In the genomic region with DNA sequence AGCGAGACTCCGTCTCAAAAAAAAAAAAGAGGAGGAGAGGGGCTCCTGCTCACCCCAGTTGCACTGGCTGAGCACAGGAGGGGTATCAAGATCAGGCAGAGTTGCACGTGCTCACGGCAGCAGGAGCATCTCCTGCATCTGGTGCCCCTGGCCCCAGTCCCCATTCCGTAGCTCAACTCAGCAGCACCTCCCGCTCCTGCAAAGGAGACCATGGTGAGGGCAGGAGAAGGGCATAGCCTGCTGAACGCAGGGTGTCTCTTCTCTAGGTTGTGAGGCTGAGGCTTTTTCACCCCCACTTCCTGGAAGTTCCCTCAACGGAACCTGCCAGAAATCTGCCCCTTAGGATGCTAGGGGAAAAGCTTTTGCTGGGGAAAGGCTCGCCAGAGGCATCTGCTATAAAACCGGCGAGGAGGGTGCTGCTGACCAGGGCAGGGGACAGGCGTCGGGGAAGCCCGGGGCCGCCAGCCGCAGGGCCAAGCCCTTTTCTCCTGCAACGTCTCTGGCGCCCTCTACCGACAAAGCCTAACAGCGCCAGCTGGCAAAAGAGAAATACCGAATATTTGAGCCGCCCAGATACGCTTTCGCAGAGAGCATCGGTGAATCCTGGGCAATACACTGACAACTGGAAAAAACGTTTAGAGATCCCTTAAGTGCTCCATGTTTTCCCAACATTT, we compare ENCODE assay signal across 8 cellular contexts. TPM values are rescaled to one million over a fixed set of nuclear protein-coding genes. Genes with fewer than 3 reads are reported as not detected.
DNase-seq lines count a peak whose midpoint lies in the region; ATAC-seq and TF ChIP-seq lines count a peak whose summit lies in the region.

No MANE protein-coding gene starts in this region.

- no peaks in the 10 kb centered on the region for H3K27me3 ChIP-seq in adipocyte (replicated peaks; ENCODE audit: control insufficient read depth, insufficient read depth, low read length)
- no peaks in the 10 kb centered on the region for H3K27me3 ChIP-seq in heart left ventricle
- no peaks in the 10 kb centered on the region for H3K27me3 ChIP-seq in tibial artery

- ATAC-seq in GM21723 (IDR thresholded peaks at IDR 0.05; ENCODE audit: unreplicated experiment) (peak; percentile 64), T-cell (replicated peaks in 1 of 4) (peak; percentile 58 to 66 (median 66)), heart left ventricle (peak; percentile 67 to 86 (median 79))

- H3K9me3 ChIP-seq in adipocyte (ENCODE audit: control insufficient read depth, low read length): no peaks in the 10 kb centered on the region
- no peaks in the 10 kb centered on the region for H3K9me3 ChIP-seq in heart left ventricle
- H3K9me3 ChIP-seq in tibial artery: no peaks in the 10 kb centered on the region

- intact Hi-C loops in heart left ventricle (cut with DNase I): loop anchor here (1.0 to 10.0 kb wide), 8 partner anchors 15 to 195 kb away; partner anchors contain the start of genes HDAC10 (in 6 of the 10), MAPK11 (in 5 of the 10), TUBGCP6 (in 2 of the 10) and DENND6B (in 1 of the 10)
- intact Hi-C loops in tibial artery (cut with DNase I; ENCODE audit: low total_unique reads): loop anchor here (2.0 kb wide), 2 partner anchors 15 to 97 kb away; partner anchors contain the start of genes DENND6B and TUBGCP6

- no peaks in the 10 kb centered on the region for H3K27me3 Mint-ChIP-seq in T-cell

- no peaks in the 10 kb centered on the region for H3K36me3 Mint-ChIP-seq in T-cell

- H3K4me3 ChIP-seq in adipocyte (ENCODE audit: low read length) (peak overlapping the region; percentile 90), heart left ventricle (peak overlapping the region; percentile 61 to 100 (median 86)), tibial artery (peak overlapping the region; percentile 99)

- POLR2A ChIA-PET in T-cell (lab: Charles Lee): interaction anchor here in 1 of 2 donors (0.6 to 0.7 kb wide), 2 partner anchors 100 to 491 kb away, joined by 3 to 4 read pairs; no protein-coding TSS in a partner anchor

- DNase-seq in COR-L47 (lab: John Stamatoyannopoulos, UW): peak; percentile 80
- peak; percentile 94 for DNase-seq in NAMALWA (ENCODE audit: low spot score)
- DNase-seq in T-cell: peak; percentile 63 to 90 (median 82)
- DNase-seq in adipocyte (ENCODE audit: low read depth): peak; percentile 97
- peak; percentile 88 to 94 (median 90) for DNase-seq in heart left ventricle
- DNase-seq in pons (ENCODE audit: low spot score): peak; percentile 90
- DNase-seq in tibial artery: peak; percentile 91 to 92

- no peak for TF ChIP-seq POLR2A in heart left ventricle (IDR thresholded peaks at IDR 0.05)

- H3K9me3 Mint-ChIP-seq in T-cell: no peaks in the 10 kb centered on the region

- H3K4me1 ChIP-seq in adipocyte (ENCODE audit: control insufficient read depth, insufficient read depth, low read length) (peaks cover 7% of the 10 kb centered on the region), heart left ventricle (peaks cover 0 to 22% (median 9%) of the 10 kb centered on the region in 12 donors), tibial artery (peaks cover 0 to 22% (median 14%) of the 10 kb centered on the region in 4 donors)

- peaks cover 0 to 14% (median 11%) of the 10 kb centered on the region in 3 donors for H3K4me1 Mint-ChIP-seq in T-cell

- WGBS in heart left ventricle, 4 donors: 12 to 14% (median 13%) methylated on average over 25 to 26 of the region's 26 CpGs

- H3K36me3 ChIP-seq in adipocyte (ENCODE audit: control insufficient read depth, insufficient read depth, low read length, severe bottlenecking) (no peaks in the 10 kb centered on the region), heart left ventricle (no peaks in the 10 kb centered on the region), tibial artery (no peaks in the 10 kb centered on the region)

- H3K4me3 Mint-ChIP-seq in T-cell: peak overlapping the region; percentile 82 to 86 (median 84)

- H3K27ac ChIP-seq in heart left ventricle (peak overlapping the region in 10 of 12 donors; percentile 57 to 92 (median 80)), tibial artery (peak overlapping the region in 1 of 2 donors; percentile 88)

- H3K9ac ChIP-seq in adipocyte (ENCODE audit: low read length): peak overlapping the region; percentile 93

- TF ChIP-seq CTCF in heart left ventricle (IDR thresholded peaks at IDR 0.05) (peak; percentile 94 to 99 (median 98)), tibial artery (IDR thresholded peaks at IDR 0.05) (peak; percentile 94 to 98)

- CTCF ChIA-PET in T-cell (lab: Charles Lee): interaction anchor here (0.5 to 1.4 kb wide), 11 partner anchors 10 to 279 kb away, joined by 3 to 6 read pairs (median 4); partner anchors contain the start of genes LMF2 (in 1 of the 2) and TUBGCP6 (in 1 of the 2)

- peak overlapping the region in 1 of 2 donors; percentile 90 for H3K27ac Mint-ChIP-seq in T-cell

RNA-seq across cellular contexts. Expression of gene PPP6R2, which starts 1.0 kb away (rescaled TPM):
- total RNA-seq in T-cell (100 to 1,000 TPM in 1 of 5 donors, 10 to 100 TPM in 4; 71.2 to 105 (median 96.8) TPM), heart left ventricle (10 to 100 TPM; 31.6 to 68.1 (median 41.5) TPM)
- 10 to 100 TPM; 29.6 to 42.4 TPM for polyA plus RNA-seq in heart left ventricle

RNA-seq across cellular contexts. Expression of gene DENND6B, which starts 15.3 kb away (rescaled TPM):
- total RNA-seq in T-cell (1 to 10 TPM; 2.1 to 5.0 (median 3.5) TPM), heart left ventricle (1 to 10 TPM; 1.0 to 3.2 (median 2.0) TPM)
- polyA plus RNA-seq in heart left ventricle: 1 to 10 TPM; 1.0 to 1.3 TPM

RNA-seq across cellular contexts. Expression of gene PLXNB2, which starts 34.7 kb away (rescaled TPM):
- total RNA-seq in T-cell (10 to 100 TPM in 1 of 5 donors, 1 to 10 TPM in 4; 4.3 to 11.8 (median 6.5) TPM), heart left ventricle (100 to 1,000 TPM in 2 of 9 donors, 10 to 100 TPM in 7; 44.4 to 139 (median 57.9) TPM)
- 10 to 100 TPM; 35.1 to 40.3 TPM for polyA plus RNA-seq in heart left ventricle
